Comparison of ENCODE assay signal across 25 cellular contexts in genomic region chr13:49932066-49932465, GRCh38.
"Had no signal": no experiment of that assay in that cellular context is flagged by ENCODE, and none has a peak within 500 bp of the region (broad histone marks: within the 10 kb centered on the region; RNA-seq: fewer than 3 reads in every experiment).

No MANE protein-coding gene starts in this region.

- H3K27ac ChIP-seq: hepatocyte, left lung, lower lobe of right lung, ovary, right atrium auricular region, spleen, stomach, testis, thyroid gland, transverse colon, upper lobe of left lung, vagina had no signal

- H2AFZ ChIP-seq: hepatocyte had no signal

- H3K4me2 ChIP-seq: hepatocyte had no signal

- DNase-seq: left colon; left lung; lower lobe of right lung; mammary epithelial cell; mesendoderm; naive B cell; natural killer cell; nephron progenitor cell; ovary; small intestine; spleen; stimulated activated CD4-positive, alpha-beta T cell treated with anti-CD3 and anti-CD28 coated beads, Interleukin-4, amount 100 ng/mL, for 4 hours; stimulated activated CD8-positive, alpha-beta memory T cell treated with anti-CD3 and anti-CD28 coated beads, Interleukin-4, amount 100 ng/mL, for 48 hours; stimulated activated naive CD8-positive, alpha-beta T cell treated with anti-CD3 and anti-CD28 coated beads, Interleukin-15, Interleukin-2, amounts not matched to agents 100 U/mL and 50 U/mL, for 24 hours; stomach; testis; thyroid gland; transverse colon; upper lobe of left lung had no signal

- FAIRE-seq: keratinocyte, small intestine had no signal

- H3K9me3 ChIP-seq: left lung, lower lobe of right lung, ovary, right atrium auricular region, spleen, stomach, testis, thyroid gland, transverse colon, upper lobe of left lung, vagina had no signal

- H3K4me3 ChIP-seq: hepatocyte, left lung, lower lobe of right lung, ovary, right atrium auricular region, spleen, stomach, testis, thyroid gland, transverse colon, upper lobe of left lung, vagina had no signal

- H3K27me3 ChIP-seq: hepatocyte, left lung, ovary, right atrium auricular region, spleen, stomach, testis, thyroid gland, transverse colon, upper lobe of left lung, vagina had no signal

- ATAC-seq: left colon; left lung; lower lobe of right lung; natural killer cell; sciatic nerve; stimulated activated memory B cell treated with anti-CD40 and anti-IgM and Interleukin-4, amounts not matched to agents 10 μg/mL and 1 μg/mL and 100 μg/mL, for 72 hours; stimulated activated naive CD8-positive, alpha-beta T cell treated with anti-CD3 and anti-CD28 coated beads, Interleukin-15, Interleukin-2, amounts not matched to agents 100 U/mL and 50 U/mL, for 24 hours had no signal

- H3K36me3 ChIP-seq: ovary had no signal
